ENCODE assay signal across 13 cellular contexts in genomic region chr13:33303885-33304284, GRCh38. TPM values are rescaled to one million over a fixed set of nuclear protein-coding genes. Genes with fewer than 3 reads are reported as not detected.
"Had no signal": no experiment of that assay in that cellular context is flagged by ENCODE, and none has a peak within 500 bp of the region (broad histone marks: within the 10 kb centered on the region; RNA-seq: fewer than 3 reads in every experiment).

No MANE protein-coding gene starts in this region.

- H3K9me3 Mint-ChIP-seq: activated CD4-positive, alpha-beta T cell treated with anti-CD3 and anti-CD28 coated beads, Interleukin-2, amount 10 ng/mL, durations not matched to agents 7 days and 5 days had no signal

- FAIRE-seq: urothelium cell line had no signal

- H3K27ac Mint-ChIP-seq: activated CD4-positive, alpha-beta T cell treated with anti-CD3 and anti-CD28 coated beads, Interleukin-2, amount 10 ng/mL, durations not matched to agents 7 days and 5 days; activated CD8-positive, alpha-beta T cell treated with anti-CD3 and anti-CD28 coated beads, Interleukin-2, amount 10 ng/mL, durations not matched to agents 7 days and 5 days; activated T-cell treated with anti-CD3 and anti-CD28 coated beads, Interleukin-2, amount 50 U/mL, for 24 hours had no signal

- H3K9me3 ChIP-seq: tibial nerve had no signal

- H3K27me3 Mint-ChIP-seq: activated CD4-positive, alpha-beta T cell treated with anti-CD3 and anti-CD28 coated beads, Interleukin-2, amount 10 ng/mL, durations not matched to agents 7 days and 5 days had no signal

- H3K4me1 Mint-ChIP-seq: activated CD4-positive, alpha-beta T cell treated with anti-CD3 and anti-CD28 coated beads, Interleukin-2, amount 10 ng/mL, durations not matched to agents 7 days and 5 days had no signal

- ATAC-seq: activated CD8-positive, alpha-beta T cell treated with anti-CD3 and anti-CD28 coated beads, Interleukin-2, amount 10 ng/mL, durations not matched to agents 7 days and 5 days; stimulated activated naive CD8-positive, alpha-beta T cell treated with anti-CD3 and anti-CD28 coated beads, Interleukin-15, Interleukin-2, amounts not matched to agents 100 U/mL and 50 U/mL, for 24 hours had no signal

- H3K27ac ChIP-seq: epithelial cell of prostate, tibial nerve had no signal

- H3K36me3 ChIP-seq: tibial nerve had no signal

- H3K27me3 ChIP-seq: tibial nerve had no signal

- H3K4me3 Mint-ChIP-seq: activated CD4-positive, alpha-beta T cell treated with anti-CD3 and anti-CD28 coated beads, Interleukin-2, amount 10 ng/mL, durations not matched to agents 7 days and 5 days; activated CD8-positive, alpha-beta T cell treated with anti-CD3 and anti-CD28 coated beads, Interleukin-2, amount 10 ng/mL, durations not matched to agents 7 days and 5 days; activated T-cell treated with anti-CD3 and anti-CD28 coated beads, Interleukin-2, amount 50 U/mL, for 24 hours had no signal

- H3K4me3 ChIP-seq: lung, tibial nerve had no signal

- DNase-seq: activated CD4-positive, alpha-beta T cell treated with anti-CD3 and anti-CD28 coated beads, Interleukin-2, amount 10 ng/mL, durations not matched to agents 7 days and 5 days; activated CD8-positive, alpha-beta T cell treated with anti-CD3 and anti-CD28 coated beads, Interleukin-2, amount 10 ng/mL, durations not matched to agents 7 days and 5 days; activated effector memory CD4-positive, alpha-beta T cell treated with anti-CD3 and anti-CD28 coated beads, Interleukin-2, amount 50 U/mL, for 16 hours; activated naive CD4-positive, alpha-beta T cell treated with anti-CD3 and anti-CD28 coated beads, Interleukin-2, amount 50 U/mL, for 16 hours; activated T-cell treated with anti-CD3 and anti-CD28 coated beads, Interleukin-2, amount 50 U/mL, for 24 hours; islet precursor cell; stimulated activated CD4-positive, alpha-beta T cell treated with anti-CD3 and anti-CD28 coated beads, Interleukin-2, amount 100 ng/mL, for 24 hours; stimulated activated naive CD8-positive, alpha-beta T cell treated with anti-CD3 and anti-CD28 coated beads, Interleukin-15, Interleukin-2, amounts not matched to agents 100 U/mL and 50 U/mL, for 24 hours; T1000 had no signal

RNA-seq across cellular contexts. Expression of gene STARD13, which starts 18.3 kb away (rescaled TPM):
- total RNA-seq: activated CD8-positive, alpha-beta T cell treated with anti-CD3 and anti-CD28 coated beads, Interleukin-2, amount 10 ng/mL, durations not matched to agents 7 days and 5 days had no signal
